In genomic region chr6:13357551-13358075, GRCh38 we compare ENCODE assay signal across 10 cellular contexts. TPM values are rescaled to one million over a fixed set of nuclear protein-coding genes. Genes with fewer than 3 reads are reported as not detected.
A peak's percentile ranks its signal among the peaks of the same experiment; 100 is the strongest.
DNase-seq lines count a peak whose midpoint lies in the region; ATAC-seq and TF ChIP-seq lines count a peak whose summit lies in the region.
"Had no signal": no experiment of that assay in that cellular context is flagged by ENCODE, and none has a peak within 500 bp of the region (broad histone marks: within the 10 kb centered on the region; RNA-seq: fewer than 3 reads in every experiment).

No MANE protein-coding gene starts in this region.

- H3K4me3 Mint-ChIP-seq in HFFc6: no peak overlapping the region
- no peak overlapping the region for H3K4me3 Mint-ChIP-seq in activated naive CD8-positive, alpha-beta T cell treated with anti-CD3 and anti-CD28 coated beads, Interleukin-2, amount 10 ng/mL, durations not matched to agents 7 days and 5 days

- H3K27me3 Mint-ChIP-seq in HFFc6 (ENCODE audit: insufficient read depth): peaks cover 3% of the 10 kb centered on the region
- no peaks in the 10 kb centered on the region for H3K27me3 Mint-ChIP-seq in activated naive CD8-positive, alpha-beta T cell treated with anti-CD3 and anti-CD28 coated beads, Interleukin-2, amount 10 ng/mL, durations not matched to agents 7 days and 5 days

- POLR2A ChIA-PET in AG04450 (lab: Yijun Ruan, JAX): interaction anchor here (1.0 kb wide), 1 partner anchor 83 kb away, joined by 3 read pairs; no protein-coding TSS in a partner anchor
- POLR2A ChIA-PET in activated naive CD8-positive, alpha-beta T cell treated with anti-CD3 and anti-CD28 coated beads, Interleukin-2, amount 10 ng/mL, durations not matched to agents 7 days and 5 days (lab: Charles Lee): interaction anchor here (0.7 to 1.8 kb wide), 3 partner anchors 15 to 128 kb away, joined by 3 to 4 read pairs (median 3); no protein-coding TSS in a partner anchor

- CTCF ChIA-PET in AG04450 (lab: Charles Lee): interaction anchor here (0.6 to 3.4 kb wide), 11 partner anchors 15 to 259 kb away, joined by 3 to 13 read pairs (median 3); partner anchors contain the start of genes NOL7, SIRT5 and TBC1D7

- DNase-seq in AG04450 (ENCODE audit: low read depth, low spot score) (peak; percentile 48), HFFc6 (no peak), iris pigment epithelial cell (ENCODE audit: low read depth) (peak; percentile 19), NCI-H774 (lab: John Stamatoyannopoulos, UW) (no peak), NCI-H1930 (lab: John Stamatoyannopoulos, UW) (no peak)
- no peak for DNase-seq in activated naive CD8-positive, alpha-beta T cell treated with anti-CD3 and anti-CD28 coated beads, Interleukin-2, amount 10 ng/mL, durations not matched to agents 7 days and 5 days
- DNase-seq: activated effector memory CD4-positive, alpha-beta T cell treated with Interleukin-2 at 50 U/mL for 16 hours; sigmoid colon had no signal

- H3K36me3 Mint-ChIP-seq in HFFc6 (ENCODE audit: low read depth): no peaks in the 10 kb centered on the region
- H3K36me3 Mint-ChIP-seq in activated naive CD8-positive, alpha-beta T cell treated with anti-CD3 and anti-CD28 coated beads, Interleukin-2, amount 10 ng/mL, durations not matched to agents 7 days and 5 days: peaks cover 5% of the 10 kb centered on the region

- H3K9me3 ChIP-seq in AG04450 (ENCODE audit: control insufficient read depth, insufficient read depth, low read length): no peaks in the 10 kb centered on the region; the same call in 1 of the 2 replicates
- H3K9me3 ChIP-seq: sigmoid colon had no signal

- H3K27ac Mint-ChIP-seq in HFFc6: peak overlapping the region; percentile 47
- H3K27ac Mint-ChIP-seq in activated naive CD8-positive, alpha-beta T cell treated with anti-CD3 and anti-CD28 coated beads, Interleukin-2, amount 10 ng/mL, durations not matched to agents 7 days and 5 days: peak overlapping the region; percentile 98

- H3K9me3 Mint-ChIP-seq in HFFc6: no peaks in the 10 kb centered on the region
- H3K9me3 Mint-ChIP-seq in activated naive CD8-positive, alpha-beta T cell treated with anti-CD3 and anti-CD28 coated beads, Interleukin-2, amount 10 ng/mL, durations not matched to agents 7 days and 5 days: no peaks in the 10 kb centered on the region

- TF ChIP-seq CTCF in AG04450 (IDR thresholded peaks at IDR 0.05; ENCODE audit: low read depth, low read length): peak; percentile 37
- TF ChIP-seq CTCF in HFFc6 (IDR thresholded peaks at IDR 0.05): no peak

- H3K4me1 Mint-ChIP-seq in HFFc6 (ENCODE audit: low read depth): peaks cover 72% of the 10 kb centered on the region
- peaks cover 55% of the 10 kb centered on the region for H3K4me1 Mint-ChIP-seq in activated naive CD8-positive, alpha-beta T cell treated with anti-CD3 and anti-CD28 coated beads, Interleukin-2, amount 10 ng/mL, durations not matched to agents 7 days and 5 days

- H3K27ac ChIP-seq in AG04450 (ENCODE audit: low read depth, low read length): peak overlapping the region; percentile 81
- H3K27ac ChIP-seq: sigmoid colon had no signal

- ATAC-seq in activated naive CD8-positive, alpha-beta T cell treated with anti-CD3 and anti-CD28 coated beads, Interleukin-2, amount 10 ng/mL, durations not matched to agents 7 days and 5 days (ENCODE audit: low read depth): no peak
- ATAC-seq in HG03159 (IDR thresholded peaks at IDR 0.05; ENCODE audit: unreplicated experiment) (no peak), GM19035 (IDR thresholded peaks at IDR 0.05; ENCODE audit: unreplicated experiment) (no peak)

- H3K27me3 ChIP-seq in AG04450 (ENCODE audit: control insufficient read depth, insufficient read depth, low read length): no peaks in the 10 kb centered on the region
- H3K27me3 ChIP-seq: sigmoid colon had no signal

- H3K4me3 ChIP-seq in AG04450 (ENCODE audit: low read depth, low read length): no peak overlapping the region
- H3K4me3 ChIP-seq: sigmoid colon had no signal

RNA-seq across cellular contexts. Expression of gene TBC1D7, which starts 29.3 kb away (rescaled TPM):
- 37.6 and 38.6 TPM in 2 replicates for polyA plus RNA-seq in AG04450 (2011; rRNA removed)
- 30.7 and 31.8 TPM in 2 replicates for polyA minus RNA-seq in AG04450 (2011; rRNA and poly(A)+ RNA removed)
- 10 to 100 TPM; 11.5 to 15.1 (median 14.6) TPM for total RNA-seq in HFFc6 (2021; fragmentation: NEBNext Ultra II Directional; extraction: Animal tissue kit (Norgen Biotek cat#: 25700))
- 10 to 100 TPM; 19.0 to 23.5 TPM for total RNA-seq in activated naive CD8-positive, alpha-beta T cell treated with anti-CD3 and anti-CD28 coated beads, Interleukin-2, amount 10 ng/mL, durations not matched to agents 7 days and 5 days

Comparison
In these comparisons a context has a peak if more than half of its experiments do, and no peak if none do; other contexts are left out.
1. DNase-seq: peak in AG04450 (single experiment) and iris pigment epithelial cell (single experiment); none in HFFc6 (single experiment), activated naive CD8-positive, alpha-beta T cell treated with anti-CD3 and anti-CD28 coated beads, Interleukin-2, amount 10 ng/mL, durations not matched to agents 7 days and 5 days (single experiment), NCI-H774 (single experiment) and NCI-H1930 (0 of 2).